11 cellular contexts compared by ENCODE assay signal in the genomic region with DNA sequence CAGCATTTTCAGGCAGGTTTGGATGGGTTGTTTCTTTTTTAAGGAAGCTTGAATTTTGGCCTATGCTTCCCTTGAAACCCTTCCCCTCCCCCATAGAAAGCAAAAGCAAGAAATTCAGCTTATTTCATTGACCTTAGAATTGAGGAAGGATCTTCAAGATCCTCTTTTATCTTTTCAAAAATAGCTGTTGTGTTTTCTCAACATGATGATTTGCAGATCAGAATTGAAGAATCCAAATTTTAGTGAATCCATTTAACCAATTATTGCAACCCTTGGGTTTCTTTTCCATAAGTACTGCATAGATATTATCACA.
A peak's percentile ranks its signal among the peaks of the same experiment; 100 is the strongest.
DNase-seq lines count a peak whose midpoint lies in the region; ATAC-seq, FAIRE-seq and TF ChIP-seq lines count a peak whose summit lies in the region.
"Had no signal": no experiment of that assay in that cellular context is flagged by ENCODE, and none has a peak within 500 bp of the region (broad histone marks: within the 10 kb centered on the region; RNA-seq: fewer than 3 reads in every experiment).

No MANE protein-coding gene starts in this region.

- ATAC-seq in GM19324 (IDR thresholded peaks at IDR 0.05; ENCODE audit: low FRiP score, unreplicated experiment) (peak; percentile 22), HG02763 (IDR thresholded peaks at IDR 0.05; ENCODE audit: unreplicated experiment) (peak; percentile 24), pancreas (no peak)
- ATAC-seq: mucosa of descending colon had no signal

- H3K36me3 ChIP-seq in pancreas: no peaks in the 10 kb centered on the region

- no peak overlapping the region for H3K27ac ChIP-seq in pancreas

- no peak overlapping the region for H3K4me3 ChIP-seq in NB4 (ENCODE audit: low read depth, low read length)
- H3K4me3 ChIP-seq in pancreas: no peak overlapping the region
- H3K4me3 ChIP-seq: mucosa of descending colon had no signal

- intact Hi-C loops in pancreas (cut with DNase I): no loop called here

- H3K9me3 ChIP-seq in pancreas: no peaks in the 10 kb centered on the region
- H3K9me3 ChIP-seq: mucosa of descending colon had no signal

- TF ChIP-seq CTCF in NB4 (IDR thresholded peaks at IDR 0.05; ENCODE audit: low read depth, low read length) (no peak), pancreas (IDR thresholded peaks at IDR 0.05) (no peak)

- DNase-seq in NB4 (ENCODE audit: low read depth): peak; percentile 71
- peak; percentile 78 for DNase-seq in medulla oblongata (ENCODE audit: extremely low spot score)
- DNase-seq in midbrain (lab: John Stamatoyannopoulos, UW): no peak
- no peak for DNase-seq in mesenteric fat pad (ENCODE audit: low spot score)
- no peak for DNase-seq in pancreas
- DNase-seq: DMS79 treated with DMSO at 0.1 percent for 48 hours, glutamatergic neuron, mucosa of descending colon, NCI-H1048 had no signal

- no peak for TF ChIP-seq POLR2A in NB4 (IDR thresholded peaks at IDR 0.05; ENCODE audit: extremely low read depth, insufficient read length)

- H3K4me1 ChIP-seq in pancreas: no peaks in the 10 kb centered on the region

- FAIRE-seq in pancreas (lab: Jason Lieb, UNC): no peak

- no peaks in the 10 kb centered on the region for H3K27me3 ChIP-seq in pancreas

Comparison
In these comparisons a context has a peak if more than half of its experiments do, and no peak if none do; other contexts are left out.
1. ATAC-seq: peak in GM19324 (single experiment) and HG02763 (single experiment); none in pancreas (0 of 4).
2. DNase-seq: peak in NB4 (single experiment) and medulla oblongata (single experiment); none in midbrain (single experiment), mesenteric fat pad (single experiment) and pancreas (0 of 6).